Comparison of ENCODE assay signal across 23 cellular contexts in the genomic region with DNA sequence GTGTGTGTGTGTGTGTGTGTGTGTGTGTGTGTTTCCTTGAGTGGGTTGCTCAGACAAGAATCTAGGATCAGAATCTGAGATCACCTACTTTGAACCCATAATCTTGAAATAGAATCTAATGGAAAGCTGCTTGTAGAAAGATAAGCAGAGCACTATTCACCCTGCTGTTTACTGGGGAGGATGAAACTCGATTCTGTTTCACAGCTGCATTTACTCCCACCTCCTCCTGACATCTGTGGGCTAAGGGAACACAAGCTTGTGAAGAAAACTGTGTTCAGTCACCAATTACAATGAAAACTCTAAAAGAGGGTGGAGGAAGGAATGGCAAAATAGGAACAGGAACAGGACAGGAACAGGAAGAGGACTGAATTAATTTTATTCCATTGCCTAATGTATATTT.
DNase-seq lines count a peak whose midpoint lies in the region; ATAC-seq, FAIRE-seq and TF ChIP-seq lines count a peak whose summit lies in the region.
"Had no signal": no experiment of that assay in that cellular context is flagged by ENCODE, and none has a peak within 500 bp of the region (broad histone marks: within the 10 kb centered on the region; RNA-seq: fewer than 3 reads in every experiment).

No MANE protein-coding gene starts in this region.

- no peaks in the 10 kb centered on the region for H3K79me2 ChIP-seq in HepG2 (ENCODE audit: insufficient read depth, low read length)

- TF ChIP-seq EP300 in HepG2 (IDR thresholded peaks at IDR 0.05; ENCODE audit: low read depth in 2 of 2, low read length in 2 of 2): no peak
- no peak for TF ChIP-seq EP300 in HepG2 (CRISPR knock-in tag; IDR thresholded peaks at IDR 0.05; ENCODE audit: borderline replicate concordance)

- intact Hi-C loops in right lobe of liver (cut with DNase I) (no loop called here), HepG2 (cut with micrococcal nuclease; ENCODE audit: unreplicated experiment) (loop anchor here (5.0 kb wide), 1 partner anchor 89 kb away; no protein-coding TSS in a partner anchor), left cardiac atrium (cut with DNase I) (no loop called here)

- no peak for TF ChIP-seq CTCF in right lobe of liver (IDR thresholded peaks at IDR 0.05)
- TF ChIP-seq CTCF in HepG2 (CRISPR knock-in tag; IDR thresholded peaks at IDR 0.05): no peak
- no peak for TF ChIP-seq CTCF in endothelial cell (IDR thresholded peaks at IDR 0.05; ENCODE audit: unreplicated experiment)

- CTCF ChIA-PET in HepG2 (lab: Yijun Ruan, JAX; ENCODE audit: low intra/inter-chr PET ratio, low total read pairs): no interaction called here

- peak overlapping the region in 1 of 3 donors; percentile 23 for H3K27ac ChIP-seq in right lobe of liver
- H3K27ac ChIP-seq in HepG2 (ENCODE audit: extremely low read length, insufficient read depth, low read length): no peak overlapping the region
- H3K27ac ChIP-seq in small intestine (ENCODE audit: low read depth in 1 of 2, low read length in 1 of 2): no peak overlapping the region
- H3K27ac ChIP-seq: SK-N-MC had no signal

- no peak overlapping the region for H3K4me2 ChIP-seq in HepG2 (ENCODE audit: low read depth, low read length)

- H3K4me1 Mint-ChIP-seq in endothelial cell (ENCODE audit: unreplicated experiment): peaks cover 13% of the 10 kb centered on the region
- H3K4me1 Mint-ChIP-seq: CD4-positive, CD25-positive, alpha-beta regulatory T cell had no signal

- H2AFZ ChIP-seq in HepG2 (ENCODE audit: low read length): no peak overlapping the region

- H3K9me3 ChIP-seq in right lobe of liver: no peaks in the 10 kb centered on the region
- no peaks in the 10 kb centered on the region for H3K9me3 ChIP-seq in HepG2 (ENCODE audit: low read length)
- H3K9me3 ChIP-seq in small intestine (ENCODE audit: control insufficient read depth, low read depth): no peaks in the 10 kb centered on the region
- H3K9me3 ChIP-seq: BE2C had no signal

- POLR2A ChIA-PET in HepG2 (lab: Yijun Ruan, JAX): no interaction called here

- H3K36me3 ChIP-seq in right lobe of liver (no peaks in the 10 kb centered on the region), HepG2 (replicated peaks in 1 of 2; ENCODE audit: control insufficient read depth in 1 of 2, insufficient read depth in 2 of 2, low read length in 2 of 2) (no peaks in the 10 kb centered on the region), small intestine (ENCODE audit: control insufficient read depth in 2 of 2, insufficient read depth in 2 of 2, low read length in 2 of 2) (no peaks in the 10 kb centered on the region)
- H3K36me3 ChIP-seq: BE2C had no signal

- 4% methylated on average over 1 of the region's 1 CpG for WGBS in right lobe of liver (ENCODE audit: insufficient coverage, low coverage, low lambda C conversion rate, missing lambda C conversion rate)
- 0% methylated on average over 1 of the region's 1 CpG for WGBS in HepG2 (ENCODE audit: low lambda C conversion rate)
- WGBS in small intestine, 3 donors: 0 to 8% (median 0%) methylated on average over 1 of the region's 1 CpG

- ATAC-seq in right lobe of liver (peak; percentile 23 to 52 (median 36)), HepG2 (no peak), left cardiac atrium (no peak)
- ATAC-seq: HCT116, K562 had no signal

- H3K9ac ChIP-seq in HepG2 (ENCODE audit: insufficient read depth, low read depth, low read length): no peak overlapping the region

- in situ Hi-C loops in HepG2 (cut with HindIII; ENCODE audit: extremely low pct_ligation_motif_present, low pct_unique_long_range_greater_than_20kb): no loop called here

- H3K4me3 ChIP-seq in right lobe of liver (no peak overlapping the region), HepG2 (replicated peaks in 1 of 3; ENCODE audit: insufficient read depth in 1 of 3, low read depth in 2 of 3, low read length in 3 of 3) (no peak overlapping the region), small intestine (ENCODE audit: low read depth in 1 of 2, low read length in 2 of 2) (no peak overlapping the region)
- H3K4me3 ChIP-seq: K562, SK-N-MC had no signal

- H3K4me3 Mint-ChIP-seq in endothelial cell (ENCODE audit: unreplicated experiment): no peak overlapping the region
- H3K4me3 Mint-ChIP-seq: CD4-positive, CD25-positive, alpha-beta regulatory T cell had no signal

- no peaks in the 10 kb centered on the region for H4K20me1 ChIP-seq in HepG2 (ENCODE audit: insufficient read depth, low read length)

- no peaks in the 10 kb centered on the region for H3K27me3 ChIP-seq in right lobe of liver
- no peaks in the 10 kb centered on the region for H3K27me3 ChIP-seq in HepG2 (ENCODE audit: control insufficient read depth in 1 of 2, insufficient read depth in 2 of 2, low read length in 2 of 2)
- H3K27me3 ChIP-seq in small intestine (ENCODE audit: control insufficient read depth in 2 of 2, insufficient read depth in 2 of 2, low read length in 2 of 2): no peaks in the 10 kb centered on the region
- H3K27me3 ChIP-seq: BE2C had no signal

- H3K27ac Mint-ChIP-seq in endothelial cell (ENCODE audit: unreplicated experiment): no peak overlapping the region

- no peaks in the 10 kb centered on the region for H3K27me3 Mint-ChIP-seq in endothelial cell (ENCODE audit: unreplicated experiment)
- H3K27me3 Mint-ChIP-seq: CD4-positive, CD25-positive, alpha-beta regulatory T cell had no signal

- no peak for DNase-seq in right lobe of liver
- no peak for DNase-seq in HepG2 (ENCODE audit: low spot score)
- DNase-seq in endothelial cell (ENCODE audit: low spot score): peak; percentile 6
- DNase-seq in myocyte (ENCODE audit: low read depth): peak; percentile 14
- DNase-seq in ecto neural progenitor cell (ENCODE audit: low spot score): no peak
- DNase-seq in small intestine: no peak
- no peak for DNase-seq in activated effector memory CD4-positive, alpha-beta T cell treated with Interleukin-2 at 50 U/mL for 16 hours
- DNase-seq in left cardiac atrium: no peak
- DNase-seq: BE2C; CD4-positive, CD25-positive, alpha-beta regulatory T cell; COR-L47; DMS 273 treated with DMSO at 0.1 percent for 48 hours; GDM1; GOT3; NCI-H1105 treated with DMSO at 0.1 percent for 48 hours; NCI-H187 treated with DMSO at 0.1 percent for 48 hours; NCI-H345; NCI-H524 treated with DMSO at 0.1 percent for 48 hours; NK-92 treated with Interleukin-12 subunit alpha and Interleukin-12 subunit beta, amount 100 ng/mL, for 24 hours; SHP77 had no signal

- BruUV-seq in HepG2 (replicated peaks; lab: Mats Ljungman, UMichigan): no TSS peak

- no peaks in the 10 kb centered on the region for H3K36me3 Mint-ChIP-seq in endothelial cell (ENCODE audit: low read depth, unreplicated experiment)
- H3K36me3 Mint-ChIP-seq: CD4-positive, CD25-positive, alpha-beta regulatory T cell had no signal

- TF ChIP-seq RAD21 in HepG2 (CRISPR knock-in tag; IDR thresholded peaks at IDR 0.05): no peak

- peaks cover 0 to 17% (median 5%) of the 10 kb centered on the region in 4 donors for H3K4me1 ChIP-seq in right lobe of liver
- no peaks in the 10 kb centered on the region for H3K4me1 ChIP-seq in HepG2 (ENCODE audit: insufficient read depth, low read length)
- H3K4me1 ChIP-seq in small intestine (ENCODE audit: control insufficient read depth in 2 of 2, insufficient read depth in 1 of 2, low read depth in 1 of 2, low read length in 1 of 2): no peaks in the 10 kb centered on the region
- H3K4me1 ChIP-seq: BE2C had no signal

- TF ChIP-seq POLR2A in right lobe of liver (IDR thresholded peaks at IDR 0.05): no peak
- no peak for TF ChIP-seq POLR2A in HepG2 (IDR thresholded peaks at IDR 0.05; ENCODE audit: insufficient read depth in 1 of 2, low read depth in 2 of 2, low read length in 2 of 2)

- H3K9me3 Mint-ChIP-seq in endothelial cell (ENCODE audit: unreplicated experiment): no peaks in the 10 kb centered on the region

- FAIRE-seq in HepG2 (lab: Jason Lieb, UNC): no peak
- no peak for FAIRE-seq in small intestine (lab: Jason Lieb, UNC)
- FAIRE-seq: K562 had no signal

TF ChIP-seq in HepG2, 621 proteins besides CTCF, POLR2A, EP300 and RAD21 (continues in another document):
- TF ChIP-seq, protein P1, sequence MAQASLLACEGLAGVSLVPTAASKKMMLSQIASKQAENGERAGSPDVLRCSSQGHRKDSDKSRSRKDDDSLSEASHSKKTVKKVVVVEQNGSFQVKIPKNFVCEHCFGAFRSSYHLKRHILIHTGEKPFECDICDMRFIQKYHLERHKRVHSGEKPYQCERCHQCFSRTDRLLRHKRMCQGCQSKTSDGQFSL (CRISPR knock-in tag; IDR thresholded peaks at IDR 0.05): no peak
- TF ChIP-seq ZMYM4 (CRISPR knock-in tag; IDR thresholded peaks at IDR 0.05) (no peak), EEA1 (CRISPR knock-in tag; IDR thresholded peaks at IDR 0.05; ENCODE audit: borderline replicate concordance) (no peak), ZNF788 (CRISPR knock-in tag; IDR thresholded peaks at IDR 0.05; ENCODE audit: borderline replicate concordance) (no peak), HNRNPLL (IDR thresholded peaks at IDR 0.05; ENCODE audit: low read depth, low read length, poor library complexity, severe bottlenecking) (no peak), ZNF232 (CRISPR knock-in tag; IDR thresholded peaks at IDR 0.05; ENCODE audit: borderline replicate concordance) (no peak), GABPB1 (CRISPR knock-in tag; IDR thresholded peaks at IDR 0.05) (no peak), ZNF710 (CRISPR knock-in tag; IDR thresholded peaks at IDR 0.05; ENCODE audit: borderline replicate concordance) (no peak)

Comparison
In these comparisons a context has a peak if more than half of its experiments do, and no peak if none do; other contexts are left out.
1. ATAC-seq: peak in right lobe of liver (4 of 4); none in HepG2 (single experiment) and left cardiac atrium (0 of 2).
2. DNase-seq: peak in endothelial cell (single experiment) and myocyte (single experiment); none in right lobe of liver (0 of 3), HepG2 (single experiment), ecto neural progenitor cell (single experiment), small intestine (single experiment), activated effector memory CD4-positive, alpha-beta T cell treated with Interleukin-2 at 50 U/mL for 16 hours (single experiment) and left cardiac atrium (single experiment).